1 cellular context compared by ENCODE assay signal in genomic region chr7:1365846-1366245, GRCh38.
TF ChIP-seq lines count a peak whose summit lies in the region.

No MANE protein-coding gene starts in this region.

TF ChIP-seq in WTC11, 78 proteins besides CTCF, POLR2A, EP300 and RAD21 (continued from another document):
- no peak for TF ChIP-seq FOXP4 (CRISPR knock-in tag; IDR thresholded peaks at IDR 0.05)
- no peak for TF ChIP-seq MAX (CRISPR knock-in tag; IDR thresholded peaks at IDR 0.05)
- no peak for TF ChIP-seq ZNF396 (CRISPR knock-in tag; IDR thresholded peaks at IDR 0.05; ENCODE audit: borderline replicate concordance)
- no peak for TF ChIP-seq HMGXB4 (CRISPR knock-in tag; IDR thresholded peaks at IDR 0.05)
- TF ChIP-seq CREB1 (CRISPR knock-in tag; IDR thresholded peaks at IDR 0.05), result no peak
- TF ChIP-seq ZNF425 (CRISPR knock-in tag; conservative IDR thresholded peaks at IDR 0.05), result no peak
- peak; percentile 23; the same call in 1 of the 2 replicates for TF ChIP-seq USF1 (CRISPR knock-in tag; IDR thresholded peaks at IDR 0.05)
- peak; percentile 45; the same call in 1 of the 2 replicates for TF ChIP-seq USF2 (CRISPR knock-in tag; IDR thresholded peaks at IDR 0.05)
- no peak for TF ChIP-seq ZBTB21 (CRISPR knock-in tag; IDR thresholded peaks at IDR 0.05; ENCODE audit: borderline replicate concordance)
- no peak for TF ChIP-seq STAT6 (CRISPR knock-in tag; conservative IDR thresholded peaks at IDR 0.05; ENCODE audit: low read depth)
